15 cellular contexts compared by ENCODE assay signal in genomic region chr17:17770371-17771059, GRCh38.
DNase-seq lines count a peak whose midpoint lies in the region; ATAC-seq and TF ChIP-seq lines count a peak whose summit lies in the region.
"Had no signal": no experiment of that assay in that cellular context is flagged by ENCODE, and none has a peak within 500 bp of the region (broad histone marks: within the 10 kb centered on the region; RNA-seq: fewer than 3 reads in every experiment).

No MANE protein-coding gene starts in this region.

- H4K91ac ChIP-seq in IMR-90 (ENCODE audit: insufficient read depth, low read depth, low read length) = no peak overlapping the region

- H2AFZ ChIP-seq in IMR-90 (replicated peaks; ENCODE audit: low read length, poor library complexity) (no peak overlapping the region), hepatocyte (no peak overlapping the region)

- peak overlapping the region; percentile 5 for H2AK9ac ChIP-seq in IMR-90 (replicated peaks; ENCODE audit: low read depth, low read length, poor library complexity)

- H2BK120ac ChIP-seq in IMR-90 (ENCODE audit: low read depth, low read length) = no peak overlapping the region

- H3K9me1 ChIP-seq in IMR-90 (ENCODE audit: insufficient read depth, low read length) = peaks cover 44% of the 10 kb centered on the region

- H3K18ac ChIP-seq in IMR-90 (ENCODE audit: low read depth, low read length) = no peak overlapping the region

- no peak overlapping the region for H3K14ac ChIP-seq in IMR-90 (replicated peaks; ENCODE audit: low read depth, low read length)

- POLR2A ChIA-PET in IMR-90 (lab: Charles Lee; ENCODE audit: unreplicated experiment) = no interaction called here
- POLR2A ChIA-PET in activated CD4-positive, alpha-beta memory T cell treated with anti-CD3 and anti-CD28 coated beads for 36 hours (lab: Charles Lee) = no interaction called here

- H2BK5ac ChIP-seq in IMR-90 (ENCODE audit: low read depth, low read length, poor library complexity, severe bottlenecking) = no peak overlapping the region

- H4K20me1 ChIP-seq in IMR-90 (ENCODE audit: insufficient read depth, low read length) (peaks cover 100% of the 10 kb centered on the region), hepatocyte (ENCODE audit: insufficient read depth, poor library complexity, severe bottlenecking) (peaks cover 59% of the 10 kb centered on the region)

- H3K4me2 ChIP-seq in IMR-90 (ENCODE audit: low read depth, low read length) (no peak overlapping the region), hepatocyte (peak overlapping the region; percentile 27)

- H3K9me2 ChIP-seq in hepatocyte (replicated peaks; ENCODE audit: insufficient read depth) = no peaks in the 10 kb centered on the region

- no peak overlapping the region for H3K4me3 Mint-ChIP-seq in chondrocyte (ENCODE audit: unreplicated experiment)
- no peak overlapping the region for H3K4me3 Mint-ChIP-seq in activated CD4-positive, alpha-beta memory T cell treated with anti-CD3 and anti-CD28 coated beads for 36 hours
- H3K4me3 Mint-ChIP-seq: activated naive CD4-positive, alpha-beta T cell treated with anti-CD3 and anti-CD28 coated beads for 36 hours; dendritic cell treated with granulocyte-macrophage colony-stimulating factor and Interleukin-4, amounts not matched to agents 40 ng/mL and 50 ng/mL, for 4 days had no signal

- no peak for TF ChIP-seq CTCF in IMR-90 (conservative IDR thresholded peaks at IDR 0.05; ENCODE audit: low read depth, low read length)
- no peak for TF ChIP-seq CTCF in chondrocyte (IDR thresholded peaks at IDR 0.05)
- no peak for TF ChIP-seq CTCF in hepatocyte (IDR thresholded peaks at IDR 0.05; ENCODE audit: poor library complexity)
- no peak for TF ChIP-seq CTCF in gastrocnemius medialis (IDR thresholded peaks at IDR 0.05 in 4 of 5, conservative IDR thresholded peaks at IDR 0.05 in 1 of 5)
- TF ChIP-seq CTCF in suprapubic skin (IDR thresholded peaks at IDR 0.05) = no peak

- no peak for DNase-seq in IMR-90
- DNase-seq in chondrocyte (ENCODE audit: low spot score) = no peak
- no peak for DNase-seq in hepatocyte (ENCODE audit: low spot score)
- peak; percentile 80 to 84 for DNase-seq in gastrocnemius medialis
- DNase-seq in ureter (ENCODE audit: low spot score) = no peak
- DNase-seq in activated CD4-positive, alpha-beta memory T cell treated with anti-CD3 and anti-CD28 coated beads for 36 hours = no peak
- no peak for DNase-seq in suprapubic skin (ENCODE audit: low spot score in 2 of 2)
- DNase-seq: activated CD4-positive, alpha-beta T cell treated with anti-CD3 and anti-CD28 coated beads, Interleukin-2, amount 50 U/mL, for 1 hour; activated naive CD4-positive, alpha-beta T cell treated with anti-CD3 and anti-CD28 coated beads for 36 hours; NCI-H1930; right lobe of liver; stimulated activated CD4-positive, alpha-beta T cell treated with anti-CD3 and anti-CD28 coated beads, Interleukin-1b, Interleukin-23, amount 100 ng/mL, for 48 hours had no signal

- H2AK5ac ChIP-seq in IMR-90 (ENCODE audit: low read depth, low read length) = no peak overlapping the region

- ATAC-seq in IMR-90 (ENCODE audit: low read depth) = no peak; the same call in 1 of the 2 replicates
- ATAC-seq in gastrocnemius medialis = peak; percentile 74 to 83
- no peak for ATAC-seq in GM21723 (IDR thresholded peaks at IDR 0.05; ENCODE audit: unreplicated experiment)
- ATAC-seq: HCT116, right lobe of liver had no signal

- no peak overlapping the region for H3K9ac ChIP-seq in IMR-90 (ENCODE audit: low read depth, low read length)

- intact Hi-C loops in IMR-90 (cut with micrococcal nuclease) = no loop called here
- intact Hi-C loops in gastrocnemius medialis (cut with DNase I; ENCODE audit: low total_unique reads) = no loop called here
- intact Hi-C loops in activated CD4-positive, alpha-beta memory T cell treated with anti-CD3 and anti-CD28 coated beads for 36 hours (cut with micrococcal nuclease) = no loop called here

- peaks cover 38 to 98% of the 10 kb centered on the region in 2 experiments for H3K79me1 ChIP-seq in IMR-90 (ENCODE audit: low read depth in 1 of 2, low read length in 2 of 2)

- peaks cover 52% of the 10 kb centered on the region for H3K4me1 ChIP-seq in IMR-90 (ENCODE audit: control insufficient read depth, insufficient read depth, low read length)
- H3K4me1 ChIP-seq in hepatocyte (ENCODE audit: insufficient read depth) = peaks cover 59% of the 10 kb centered on the region
- peaks cover 45 to 66% of the 10 kb centered on the region in 2 donors for H3K4me1 ChIP-seq in gastrocnemius medialis
- peaks cover 39% of the 10 kb centered on the region for H3K4me1 ChIP-seq in suprapubic skin

- no peak for TF ChIP-seq EP300 in suprapubic skin (IDR thresholded peaks at IDR 0.05)

- TF ChIP-seq POLR2A in IMR-90 (IDR thresholded peaks at IDR 0.05; ENCODE audit: low read depth, low read length) (no peak), gastrocnemius medialis (IDR thresholded peaks at IDR 0.05) (peak in 1 of 2 donors; percentile 30), suprapubic skin (IDR thresholded peaks at IDR 0.05) (no peak)

- H4K5ac ChIP-seq in IMR-90 (ENCODE audit: low read depth, low read length) = no peak overlapping the region

- dilution Hi-C loops in IMR-90 (cut with HindIII; ENCODE audit: low sequenced_read_pairs, unreplicated experiment) = no loop called here

- H3K79me2 ChIP-seq in hepatocyte = peaks cover 97% of the 10 kb centered on the region

- H3K4me3 ChIP-seq in IMR-90 (ENCODE audit: insufficient read depth, low read depth, low read length) = no peak overlapping the region
- no peak overlapping the region for H3K4me3 ChIP-seq in hepatocyte
- peak overlapping the region in 1 of 4 donors; percentile 1 for H3K4me3 ChIP-seq in gastrocnemius medialis
- H3K4me3 ChIP-seq in suprapubic skin = no peak overlapping the region
- H3K4me3 ChIP-seq: right lobe of liver had no signal

- H3K36me3 ChIP-seq in IMR-90 (ENCODE audit: control insufficient read depth, insufficient read depth, low read length) (no peaks in the 10 kb centered on the region), hepatocyte (replicated peaks; ENCODE audit: insufficient read depth, low read depth) (no peaks in the 10 kb centered on the region), gastrocnemius medialis (no peaks in the 10 kb centered on the region), suprapubic skin (no peaks in the 10 kb centered on the region)
- H3K36me3 ChIP-seq: right lobe of liver had no signal

- CTCF ChIA-PET in IMR-90 (lab: Yijun Ruan, JAX) = no interaction called here
- CTCF ChIA-PET in activated CD4-positive, alpha-beta memory T cell treated with anti-CD3 and anti-CD28 coated beads for 36 hours (lab: Charles Lee) = no interaction called here

- H3K56ac ChIP-seq in IMR-90 (ENCODE audit: extremely low read depth, insufficient read depth, low read length) = no peak overlapping the region

- 68% methylated on average over 4 of the region's 22 CpGs; no CpG with 5 or more reads in 1 of the 2 experiments for WGBS in IMR-90 (ENCODE audit: extremely low coverage in 2 of 2, insufficient read length in 1 of 2), 2 experiments
- 61% methylated on average over 21 of the region's 22 CpGs for WGBS in hepatocyte (ENCODE audit: low lambda C conversion rate, missing lambda C conversion rate)
- 77% methylated on average over 18 of the region's 22 CpGs for WGBS in suprapubic skin

- H3K27me3 Mint-ChIP-seq in chondrocyte (ENCODE audit: low read depth) = no peaks in the 10 kb centered on the region
- no peaks in the 10 kb centered on the region for H3K27me3 Mint-ChIP-seq in activated CD4-positive, alpha-beta memory T cell treated with anti-CD3 and anti-CD28 coated beads for 36 hours
- H3K27me3 Mint-ChIP-seq: dendritic cell treated with granulocyte-macrophage colony-stimulating factor and Interleukin-4, amounts not matched to agents 40 ng/mL and 50 ng/mL, for 4 days had no signal

- H3K23ac ChIP-seq in IMR-90 (ENCODE audit: low read depth, low read length) = no peak overlapping the region

- no peak overlapping the region for H2BK15ac ChIP-seq in IMR-90 (ENCODE audit: low read depth, low read length)

- H3K9me3 Mint-ChIP-seq in chondrocyte (ENCODE audit: low read depth) = no peaks in the 10 kb centered on the region
- no peaks in the 10 kb centered on the region for H3K9me3 Mint-ChIP-seq in activated CD4-positive, alpha-beta memory T cell treated with anti-CD3 and anti-CD28 coated beads for 36 hours
- H3K9me3 Mint-ChIP-seq: activated naive CD4-positive, alpha-beta T cell treated with anti-CD3 and anti-CD28 coated beads for 36 hours; dendritic cell treated with granulocyte-macrophage colony-stimulating factor and Interleukin-4, amounts not matched to agents 40 ng/mL and 50 ng/mL, for 4 days had no signal

- no peaks in the 10 kb centered on the region for H3K27me3 ChIP-seq in IMR-90 (ENCODE audit: control insufficient read depth, insufficient read depth, low read length)
- no peaks in the 10 kb centered on the region for H3K27me3 ChIP-seq in hepatocyte
- H3K27me3 ChIP-seq in gastrocnemius medialis = no peaks in the 10 kb centered on the region
- no peaks in the 10 kb centered on the region for H3K27me3 ChIP-seq in suprapubic skin
- H3K27me3 ChIP-seq: right lobe of liver had no signal

- no peak overlapping the region for H4K8ac ChIP-seq in IMR-90 (ENCODE audit: low read depth in 2 of 2, low read length in 2 of 2)

- TF ChIP-seq RAD21 in IMR-90 (IDR thresholded peaks at IDR 0.05; ENCODE audit: low read length) = no peak

- H3K9me3 ChIP-seq in IMR-90 (ENCODE audit: control insufficient read depth, insufficient read depth, low read length) (no peaks in the 10 kb centered on the region), hepatocyte (ENCODE audit: low read depth) (no peaks in the 10 kb centered on the region), gastrocnemius medialis (no peaks in the 10 kb centered on the region), suprapubic skin (no peaks in the 10 kb centered on the region)
- H3K9me3 ChIP-seq: right lobe of liver had no signal

- BruUV-seq in IMR-90 (replicated peaks; lab: Mats Ljungman, UMichigan) = no TSS peak

- no peaks in the 10 kb centered on the region for H3K36me3 Mint-ChIP-seq in chondrocyte (ENCODE audit: low read depth)
- no peaks in the 10 kb centered on the region for H3K36me3 Mint-ChIP-seq in activated CD4-positive, alpha-beta memory T cell treated with anti-CD3 and anti-CD28 coated beads for 36 hours

- in situ Hi-C loops in IMR-90 (cut with MboI; ENCODE audit: low sequenced_read_pairs) = no loop called here
- in situ Hi-C loops in gastrocnemius medialis (cut with MboI; ENCODE audit: low sequenced_read_pairs in 4 of 4) = no loop called here

- no peak overlapping the region for H3K27ac ChIP-seq in IMR-90 (ENCODE audit: insufficient read depth, low read length)
- peak overlapping the region; percentile 82 for H3K27ac ChIP-seq in hepatocyte
- peak overlapping the region; percentile 83 to 87 (median 86) for H3K27ac ChIP-seq in gastrocnemius medialis
- H3K27ac ChIP-seq in suprapubic skin = no peak overlapping the region
- H3K27ac ChIP-seq: right lobe of liver had no signal

- peaks cover 48% of the 10 kb centered on the region for H3K4me1 Mint-ChIP-seq in chondrocyte (ENCODE audit: low read depth)
- H3K4me1 Mint-ChIP-seq in activated CD4-positive, alpha-beta memory T cell treated with anti-CD3 and anti-CD28 coated beads for 36 hours (ENCODE audit: low read depth) = peaks cover 5% of the 10 kb centered on the region

- peak overlapping the region; percentile 8 for H3K27ac Mint-ChIP-seq in chondrocyte (ENCODE audit: unreplicated experiment)
- no peak overlapping the region for H3K27ac Mint-ChIP-seq in activated CD4-positive, alpha-beta memory T cell treated with anti-CD3 and anti-CD28 coated beads for 36 hours
- H3K27ac Mint-ChIP-seq: dendritic cell treated with granulocyte-macrophage colony-stimulating factor and Interleukin-4, amounts not matched to agents 40 ng/mL and 50 ng/mL, for 4 days had no signal

- H3K4ac ChIP-seq in IMR-90 (ENCODE audit: low read depth, low read length) = no peak overlapping the region

- H2BK20ac ChIP-seq in IMR-90 (ENCODE audit: low read depth, low read length) = no peak overlapping the region

Comparison
In these comparisons a context has a peak if more than half of its experiments do, and no peak if none do; other contexts are left out.
1. ATAC-seq: peak in gastrocnemius medialis (2 of 2); none in IMR-90 (single experiment) and GM21723 (single experiment).
2. DNase-seq: peak in gastrocnemius medialis (2 of 2); none in IMR-90 (single experiment), chondrocyte (single experiment), hepatocyte (single experiment), ureter (single experiment), activated CD4-positive, alpha-beta memory T cell treated with anti-CD3 and anti-CD28 coated beads for 36 hours (single experiment) and suprapubic skin (0 of 2).
3. H3K27ac ChIP-seq: peak in hepatocyte (single experiment) and gastrocnemius medialis (4 of 4); none in IMR-90 (single experiment) and suprapubic skin (single experiment).